ENCODE assay signal across 9 cellular contexts in the genomic region with DNA sequence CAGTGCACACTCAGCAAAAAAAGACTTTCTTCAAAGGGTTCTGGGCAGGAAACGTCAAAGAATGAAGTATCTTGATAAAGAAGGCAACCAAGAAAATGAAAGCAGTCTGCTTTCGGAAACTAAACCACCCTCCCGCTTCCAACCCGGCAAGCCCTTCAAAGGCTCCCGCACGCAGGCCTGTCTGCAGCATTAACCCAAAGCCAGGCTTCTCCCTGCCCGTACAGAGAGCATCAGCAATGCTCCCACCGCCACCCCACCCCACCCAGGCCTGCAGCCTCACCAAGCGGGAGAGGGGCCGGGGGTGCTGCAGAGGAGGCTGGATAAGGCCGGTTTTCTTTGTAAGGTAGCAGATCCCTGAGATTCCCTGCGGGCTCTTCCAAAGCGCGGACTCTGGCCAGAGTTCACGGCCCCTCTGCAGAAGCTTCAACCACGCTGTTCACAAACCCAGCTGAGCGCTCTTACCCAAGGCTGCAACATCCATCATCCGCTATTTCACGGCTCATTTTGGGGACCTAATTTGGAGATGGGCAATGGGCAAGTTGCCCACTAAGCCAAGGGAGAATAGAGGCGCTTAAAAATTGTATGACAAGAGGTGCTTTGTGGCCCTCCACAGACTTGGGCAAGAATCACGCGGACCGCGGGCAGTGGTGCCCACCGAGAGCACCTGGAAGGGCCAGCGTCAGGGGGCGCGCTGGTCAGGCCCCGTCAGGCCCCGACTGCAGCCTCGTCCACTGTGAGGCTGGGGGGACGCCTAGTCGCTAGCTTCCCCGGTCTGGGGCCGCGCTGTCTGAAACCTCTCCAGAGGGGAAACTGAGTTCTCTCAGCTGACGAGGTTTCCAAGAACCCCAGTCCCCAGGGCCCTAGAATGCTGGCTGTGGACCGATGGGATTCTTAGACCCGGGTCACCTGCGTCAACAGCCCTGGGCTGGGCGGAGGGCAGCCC.
DNase-seq lines count a peak whose midpoint lies in the region; ATAC-seq, FAIRE-seq and TF ChIP-seq lines count a peak whose summit lies in the region.
"Had no signal": no experiment of that assay in that cellular context is flagged by ENCODE, and none has a peak within 500 bp of the region (broad histone marks: within the 10 kb centered on the region; RNA-seq: fewer than 3 reads in every experiment).

No MANE protein-coding gene starts in this region.

- H3K4me3 Mint-ChIP-seq in activated CD8-positive, alpha-beta T cell treated with anti-CD3 and anti-CD28 coated beads, Interleukin-2, amount 10 ng/mL, durations not matched to agents 7 days and 5 days = peak overlapping the region; percentile 80

- ATAC-seq in GM21825 (IDR thresholded peaks at IDR 0.05; ENCODE audit: unreplicated experiment) = peak; percentile 64
- ATAC-seq in activated CD8-positive, alpha-beta T cell treated with anti-CD3 and anti-CD28 coated beads, Interleukin-2, amount 10 ng/mL, durations not matched to agents 7 days and 5 days = peak; percentile 73
- peak; percentile 55 for ATAC-seq in HepG2
- no peak for ATAC-seq in HG02970 (IDR thresholded peaks at IDR 0.05; ENCODE audit: low FRiP score, unreplicated experiment)

- POLR2A ChIA-PET in activated CD8-positive, alpha-beta T cell treated with anti-CD3 and anti-CD28 coated beads, Interleukin-2, amount 10 ng/mL, durations not matched to agents 7 days and 5 days (lab: Charles Lee) = no interaction called here
- POLR2A ChIA-PET in HepG2 (lab: Yijun Ruan, JAX) = no interaction called here

- H3K4me1 Mint-ChIP-seq in activated CD8-positive, alpha-beta T cell treated with anti-CD3 and anti-CD28 coated beads, Interleukin-2, amount 10 ng/mL, durations not matched to agents 7 days and 5 days (ENCODE audit: low read depth) = peaks cover 71% of the 10 kb centered on the region

- no peak overlapping the region for H2AFZ ChIP-seq in HepG2 (ENCODE audit: low read length)

- no peak for TF ChIP-seq POLR2A in HepG2 (IDR thresholded peaks at IDR 0.05; ENCODE audit: insufficient read depth in 1 of 2, low read depth in 2 of 2, low read length in 2 of 2)

- in situ Hi-C loops in HepG2 (cut with HindIII; ENCODE audit: extremely low pct_ligation_motif_present, low pct_unique_long_range_greater_than_20kb) = no loop called here

- H3K27ac Mint-ChIP-seq in activated CD8-positive, alpha-beta T cell treated with anti-CD3 and anti-CD28 coated beads, Interleukin-2, amount 10 ng/mL, durations not matched to agents 7 days and 5 days = peak overlapping the region; percentile 99

- no peak for TF ChIP-seq CTCF in HepG2 (CRISPR knock-in tag; IDR thresholded peaks at IDR 0.05)

- 0 out of 22 replicates have a peak, but pooled peaks cover 0 to under 1% (median 0%) of the 10 kb centered on the region in 11 experiments for H3K9me3 ChIP-seq in BLaER1 treated with 17β-estradiol and CSF1 and Interleukin-3, amounts not matched to agents 10 nM and 100 nM (replicated peaks in 1 of 11)
- H3K9me3 ChIP-seq in HepG2 (ENCODE audit: low read length) = no peaks in the 10 kb centered on the region

- H3K9ac ChIP-seq in BLaER1 treated with 17β-estradiol and CSF1 and Interleukin-3, amounts not matched to agents 10 nM and 100 nM = peak overlapping the region in 8 of 11 experiments; percentile 19 to 54 (median 43); a peak in 10 of 22 replicates
- H3K9ac ChIP-seq in HepG2 (ENCODE audit: insufficient read depth, low read depth, low read length) = no peak overlapping the region

- peaks cover 17 to 38% (median 31%) of the 10 kb centered on the region in 10 experiments for H3K4me1 ChIP-seq in BLaER1 treated with 17β-estradiol and CSF1 and Interleukin-3, amounts not matched to agents 10 nM and 100 nM
- H3K4me1 ChIP-seq in HepG2 (ENCODE audit: insufficient read depth, low read length) = no peaks in the 10 kb centered on the region

- intact Hi-C loops in HepG2 (cut with micrococcal nuclease; ENCODE audit: unreplicated experiment) = no loop called here

- CTCF ChIA-PET in activated CD8-positive, alpha-beta T cell treated with anti-CD3 and anti-CD28 coated beads, Interleukin-2, amount 10 ng/mL, durations not matched to agents 7 days and 5 days (lab: Charles Lee) = no interaction called here
- CTCF ChIA-PET in HepG2 (lab: Yijun Ruan, JAX; ENCODE audit: low intra/inter-chr PET ratio, low total read pairs) = no interaction called here

- peaks cover 25 to 44% (median 34%) of the 10 kb centered on the region in 11 experiments for H3K27me3 ChIP-seq in BLaER1 treated with 17β-estradiol and CSF1 and Interleukin-3, amounts not matched to agents 10 nM and 100 nM
- peaks cover 0 to 42% of the 10 kb centered on the region in 2 experiments; a peak in 3 of 5 replicates for H3K27me3 ChIP-seq in HepG2 (ENCODE audit: control insufficient read depth in 1 of 2, insufficient read depth in 2 of 2, low read length in 2 of 2)

- H4K20me1 ChIP-seq in BLaER1 treated with 17β-estradiol and CSF1 and Interleukin-3, amounts not matched to agents 10 nM and 100 nM = no peaks in the 10 kb centered on the region
- no peaks in the 10 kb centered on the region for H4K20me1 ChIP-seq in HepG2 (ENCODE audit: insufficient read depth, low read length)

- TF ChIP-seq RAD21 in HepG2 (CRISPR knock-in tag; IDR thresholded peaks at IDR 0.05) = no peak

- WGBS in HepG2 (ENCODE audit: low lambda C conversion rate) = 75% methylated on average over 33 of the region's 41 CpGs

- H3K4me3 ChIP-seq in BLaER1 treated with 17β-estradiol and CSF1 and Interleukin-3, amounts not matched to agents 10 nM and 100 nM = peak overlapping the region in 6 of 10 experiments; percentile 21 to 55 (median 41); a peak in 9 of 20 replicates
- H3K4me3 ChIP-seq in HepG2 (replicated peaks in 1 of 3; ENCODE audit: insufficient read depth in 1 of 3, low read depth in 2 of 3, low read length in 3 of 3) = 0 out of 6 replicates have a peak overlapping the region, but pooled peaks of 1 of the 3 experiments have one; percentile 1

- H3K27ac ChIP-seq in BLaER1 treated with 17β-estradiol and CSF1 and Interleukin-3, amounts not matched to agents 10 nM and 100 nM = peak overlapping the region in 6 of 11 experiments; percentile 15 to 39 (median 24); a peak in 6 of 22 replicates
- H3K27ac ChIP-seq in HepG2 (ENCODE audit: extremely low read length, insufficient read depth, low read length) = no peak overlapping the region

- H3K36me3 Mint-ChIP-seq in activated CD8-positive, alpha-beta T cell treated with anti-CD3 and anti-CD28 coated beads, Interleukin-2, amount 10 ng/mL, durations not matched to agents 7 days and 5 days (ENCODE audit: low read depth) = peaks cover 27% of the 10 kb centered on the region

- H3K4me2 ChIP-seq in BLaER1 treated with 17β-estradiol and CSF1 and Interleukin-3, amounts not matched to agents 10 nM and 100 nM = peak overlapping the region; percentile 67 to 95 (median 86)
- H3K4me2 ChIP-seq in HepG2 (ENCODE audit: low read depth, low read length) = peak overlapping the region; percentile 14; the same call in 1 of the 2 replicates

- no peak for TF ChIP-seq EP300 in HepG2 (IDR thresholded peaks at IDR 0.05; ENCODE audit: low read depth in 2 of 2, low read length in 2 of 2)
- TF ChIP-seq EP300 in HepG2 (CRISPR knock-in tag; IDR thresholded peaks at IDR 0.05; ENCODE audit: borderline replicate concordance) = no peak

- peaks cover 2% of the 10 kb centered on the region for H3K9me3 Mint-ChIP-seq in activated CD8-positive, alpha-beta T cell treated with anti-CD3 and anti-CD28 coated beads, Interleukin-2, amount 10 ng/mL, durations not matched to agents 7 days and 5 days (ENCODE audit: insufficient read depth)

- DNase-seq in activated CD8-positive, alpha-beta T cell treated with anti-CD3 and anti-CD28 coated beads, Interleukin-2, amount 10 ng/mL, durations not matched to agents 7 days and 5 days = peak; percentile 82
- DNase-seq in HepG2 (ENCODE audit: low spot score) = no peak
- DNase-seq in EL = no peak
- no peak for DNase-seq in GF-D8 (lab: John Stamatoyannopoulos, UW)
- DNase-seq in pons (ENCODE audit: low spot score) = no peak

- H3K36me3 ChIP-seq in BLaER1 treated with 17β-estradiol and CSF1 and Interleukin-3, amounts not matched to agents 10 nM and 100 nM = no peaks in the 10 kb centered on the region
- H3K36me3 ChIP-seq in HepG2 (replicated peaks in 1 of 2; ENCODE audit: control insufficient read depth in 1 of 2, insufficient read depth in 2 of 2, low read length in 2 of 2) = no peaks in the 10 kb centered on the region

- H3K79me2 ChIP-seq in HepG2 (ENCODE audit: insufficient read depth, low read length) = no peaks in the 10 kb centered on the region

- no peak for FAIRE-seq in HepG2 (lab: Jason Lieb, UNC)
- FAIRE-seq: islet of Langerhans had no signal

- no peaks in the 10 kb centered on the region for H3K27me3 Mint-ChIP-seq in activated CD8-positive, alpha-beta T cell treated with anti-CD3 and anti-CD28 coated beads, Interleukin-2, amount 10 ng/mL, durations not matched to agents 7 days and 5 days (ENCODE audit: low read depth)

- no TSS peak for BruUV-seq in HepG2 (replicated peaks; lab: Mats Ljungman, UMichigan)

TF ChIP-seq in HepG2, 621 proteins besides CTCF, POLR2A, EP300 and RAD21 (continues in another document):
- TF ChIP-seq MAFK (conservative IDR thresholded peaks at IDR 0.05 in 1 of 2, IDR thresholded peaks at IDR 0.05 in 1 of 2; ENCODE audit: low read length in 2 of 2) = peak; percentile 92 to 95
